ENCODE assay signal across 25 cellular contexts in the genomic region with DNA sequence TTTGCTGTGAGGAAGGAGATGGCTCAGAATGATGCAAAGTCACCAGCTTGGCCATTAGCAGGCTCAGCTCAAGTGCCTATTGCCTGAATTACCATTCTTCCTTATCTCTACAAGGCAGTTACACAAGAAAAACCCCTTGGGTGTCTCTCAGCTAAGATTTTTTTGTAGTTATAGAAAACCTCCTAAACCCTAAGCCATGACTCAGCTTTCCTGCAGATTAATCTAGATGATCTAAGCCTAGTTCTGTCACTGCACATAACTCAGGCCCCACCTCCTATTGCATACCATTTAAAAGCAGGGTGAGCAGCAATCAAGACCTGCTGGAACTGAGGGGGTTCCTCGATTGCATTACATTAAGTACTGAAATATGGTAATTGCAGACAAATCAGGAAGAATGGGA.
DNase-seq lines count a peak whose midpoint lies in the region; FAIRE-seq and TF ChIP-seq lines count a peak whose summit lies in the region.
"Had no signal": no experiment of that assay in that cellular context is flagged by ENCODE, and none has a peak within 500 bp of the region (broad histone marks: within the 10 kb centered on the region; RNA-seq: fewer than 3 reads in every experiment).

No MANE protein-coding gene starts in this region.

- H3K9me3 ChIP-seq in astrocyte (ENCODE audit: insufficient read depth, low read depth, low read length) = no peaks in the 10 kb centered on the region
- H3K9me3 ChIP-seq in mesenchymal stem cell (ENCODE audit: control insufficient read depth, low read length) = no peaks in the 10 kb centered on the region

- H4K8ac ChIP-seq in mesenchymal stem cell (ENCODE audit: low read length) = no peak overlapping the region

- H3K23ac ChIP-seq in mesenchymal stem cell (ENCODE audit: low read length in 2 of 2) = no peak overlapping the region

- peaks cover 4% of the 10 kb centered on the region for H3K4me1 Mint-ChIP-seq in astrocyte (ENCODE audit: low read depth, unreplicated experiment)
- H3K4me1 Mint-ChIP-seq: activated naive CD8-positive, alpha-beta T cell treated with anti-CD3 and anti-CD28 coated beads for 36 hours; natural killer cell; stimulated activated memory B cell treated with anti-CD40 and anti-IgM and Interleukin-4, amounts not matched to agents 10 μg/mL and 1 μg/mL and 100 μg/mL, for 72 hours had no signal

- H3K9ac ChIP-seq in astrocyte (ENCODE audit: low read length) (no peak overlapping the region), mesenchymal stem cell (ENCODE audit: low read length) (no peak overlapping the region)

- H3K36me3 ChIP-seq in astrocyte (ENCODE audit: insufficient read depth, low read length) (no peaks in the 10 kb centered on the region), mesenchymal stem cell (ENCODE audit: control insufficient read depth in 1 of 2, insufficient read depth in 2 of 2, low read depth in 1 of 2, low read length in 2 of 2) (no peaks in the 10 kb centered on the region)
- H3K36me3 ChIP-seq: heart right ventricle had no signal

- H2BK5ac ChIP-seq in mesenchymal stem cell (ENCODE audit: low read depth, low read length, poor library complexity, severe bottlenecking) = no peak overlapping the region

- H2AFZ ChIP-seq in astrocyte (ENCODE audit: low read depth, low read length) = no peak overlapping the region
- H2AFZ ChIP-seq in mesenchymal stem cell (ENCODE audit: low read depth, low read length) = no peak overlapping the region

- H2BK15ac ChIP-seq in mesenchymal stem cell (ENCODE audit: low read depth, poor library complexity, severe bottlenecking) = no peak overlapping the region

- TF ChIP-seq CTCF in NB4 (IDR thresholded peaks at IDR 0.05; ENCODE audit: low read depth, low read length) (no peak), astrocyte (IDR thresholded peaks at IDR 0.05; ENCODE audit: insufficient read depth, low read depth, low read length) (no peak), lower leg skin (IDR thresholded peaks at IDR 0.05) (no peak)

- no peaks in the 10 kb centered on the region for H3K9me3 Mint-ChIP-seq in astrocyte (ENCODE audit: unreplicated experiment)

- H3K27ac ChIP-seq in astrocyte (ENCODE audit: low read depth, low read length) (no peak overlapping the region), mesenchymal stem cell (ENCODE audit: low read length, poor library complexity, severe bottlenecking) (no peak overlapping the region)
- H3K27ac ChIP-seq: epithelial cell of prostate, foreskin keratinocyte, heart right ventricle, RWPE1 had no signal

- H3K27me3 Mint-ChIP-seq in astrocyte (ENCODE audit: low read depth, unreplicated experiment) = no peaks in the 10 kb centered on the region
- H3K27me3 Mint-ChIP-seq: activated naive CD8-positive, alpha-beta T cell treated with anti-CD3 and anti-CD28 coated beads for 36 hours; stimulated activated memory B cell treated with anti-CD40 and anti-IgM and Interleukin-4, amounts not matched to agents 10 μg/mL and 1 μg/mL and 100 μg/mL, for 72 hours had no signal

- no peaks in the 10 kb centered on the region for H3K79me1 ChIP-seq in mesenchymal stem cell (replicated peaks; ENCODE audit: low read length, poor library complexity, severe bottlenecking)

- no peak overlapping the region for H3K18ac ChIP-seq in mesenchymal stem cell (ENCODE audit: low read depth in 1 of 2, low read length in 2 of 2)

- no peak overlapping the region for H3K14ac ChIP-seq in mesenchymal stem cell (ENCODE audit: low read length in 2 of 2)

- no peaks in the 10 kb centered on the region for H3K36me3 Mint-ChIP-seq in astrocyte (ENCODE audit: low read depth, unreplicated experiment)
- H3K36me3 Mint-ChIP-seq: activated naive CD8-positive, alpha-beta T cell treated with anti-CD3 and anti-CD28 coated beads for 36 hours; natural killer cell; stimulated activated memory B cell treated with anti-CD40 and anti-IgM and Interleukin-4, amounts not matched to agents 10 μg/mL and 1 μg/mL and 100 μg/mL, for 72 hours had no signal

- intact Hi-C loops in lower leg skin (cut with DNase I; ENCODE audit: low total_unique reads) = no loop called here

- no peak overlapping the region for H2BK120ac ChIP-seq in mesenchymal stem cell (ENCODE audit: low read depth, low read length)

- no peak overlapping the region for H3K4me3 Mint-ChIP-seq in astrocyte (ENCODE audit: unreplicated experiment)
- H3K4me3 Mint-ChIP-seq: activated naive CD8-positive, alpha-beta T cell treated with anti-CD3 and anti-CD28 coated beads for 36 hours; natural killer cell; stimulated activated memory B cell treated with anti-CD40 and anti-IgM and Interleukin-4, amounts not matched to agents 10 μg/mL and 1 μg/mL and 100 μg/mL, for 72 hours had no signal

- no peaks in the 10 kb centered on the region for H3K79me2 ChIP-seq in astrocyte (ENCODE audit: insufficient read depth, low read length)

- H3K27me3 ChIP-seq in astrocyte (ENCODE audit: insufficient read depth, low read length) (no peaks in the 10 kb centered on the region), mesenchymal stem cell (ENCODE audit: control insufficient read depth in 1 of 2, insufficient read depth in 1 of 2, low read length in 2 of 2) (no peaks in the 10 kb centered on the region)
- H3K27me3 ChIP-seq: foreskin keratinocyte, heart right ventricle had no signal

- H3K4me1 ChIP-seq in astrocyte (ENCODE audit: insufficient read depth, low read length) = no peaks in the 10 kb centered on the region
- H3K4me1 ChIP-seq in mesenchymal stem cell (ENCODE audit: control insufficient read depth, insufficient read depth, low read depth, low read length) = no peaks in the 10 kb centered on the region
- H3K4me1 ChIP-seq: foreskin keratinocyte, heart right ventricle had no signal

- H2AK5ac ChIP-seq in mesenchymal stem cell (ENCODE audit: low read length, severe bottlenecking) = no peak overlapping the region

- WGBS in mesenchymal stem cell = 88% methylated on average over 1 of the region's 1 CpG
- 46 to 47% methylated on average over 1 of the region's 1 CpG for WGBS in lower leg skin, 2 donors

- DNase-seq in CMK (ENCODE audit: low read depth) = peak; percentile 78
- peak; percentile 75 for DNase-seq in NB4 (ENCODE audit: low read depth)
- DNase-seq in astrocyte (ENCODE audit: low read depth) = peak; percentile 10
- DNase-seq in mesenchymal stem cell = peak; percentile 19
- no peak for DNase-seq in NCI-H2081 (lab: John Stamatoyannopoulos, UW)
- DNase-seq in lower leg skin (ENCODE audit: low spot score in 2 of 2) = no peak
- no peak for DNase-seq in activated CD4-positive, CD25-positive, alpha-beta regulatory T cell (lab: John Stamatoyannopoulos, UW)
- DNase-seq: activated CD4-positive, alpha-beta T cell treated with anti-CD3 and anti-CD28 coated beads, Interleukin-2, amount 50 U/mL, for 48 hours; activated naive CD8-positive, alpha-beta T cell treated with anti-CD3 and anti-CD28 coated beads for 36 hours; C1 segment of cervical spinal cord; cerebellar nuclear complex; foreskin keratinocyte; HCEC 1CT; heart right ventricle; IMR-90; midbrain; natural killer cell; NCI-H1436; NCI-H2171; NCI-H524; stimulated activated CD4-positive, alpha-beta T cell treated with anti-CD3 and anti-CD28 coated beads, Interleukin-2, amount 100 ng/mL, for 48 hours; SW 1271 had no signal

- FAIRE-seq in astrocyte (lab: Jason Lieb, UNC) = no peak

- no peak overlapping the region for H3K4me2 ChIP-seq in astrocyte (ENCODE audit: low read length)
- no peak overlapping the region for H3K4me2 ChIP-seq in mesenchymal stem cell (ENCODE audit: low read length, poor library complexity, severe bottlenecking)

- H4K20me1 ChIP-seq in astrocyte (ENCODE audit: insufficient read depth, low read length) = no peaks in the 10 kb centered on the region

- no peak overlapping the region for H3K27ac Mint-ChIP-seq in astrocyte (ENCODE audit: unreplicated experiment)
- H3K27ac Mint-ChIP-seq: activated naive CD8-positive, alpha-beta T cell treated with anti-CD3 and anti-CD28 coated beads for 36 hours; natural killer cell; stimulated activated memory B cell treated with anti-CD40 and anti-IgM and Interleukin-4, amounts not matched to agents 10 μg/mL and 1 μg/mL and 100 μg/mL, for 72 hours had no signal

- H3K4me3 ChIP-seq in NB4 (ENCODE audit: low read depth, low read length) = no peak overlapping the region
- no peak overlapping the region for H3K4me3 ChIP-seq in astrocyte (ENCODE audit: insufficient read depth, low read depth, low read length)
- H3K4me3 ChIP-seq in mesenchymal stem cell (ENCODE audit: insufficient read depth in 1 of 2, low read depth in 1 of 2, low read length in 2 of 2) = no peak overlapping the region
- H3K4me3 ChIP-seq in lower leg skin (ENCODE audit: low read depth, poor library complexity, severe bottlenecking) = no peak overlapping the region
- H3K4me3 ChIP-seq: heart right ventricle had no signal

- no peak for TF ChIP-seq POLR2A in NB4 (IDR thresholded peaks at IDR 0.05; ENCODE audit: extremely low read depth, insufficient read length)
- no peak for TF ChIP-seq POLR2A in lower leg skin (IDR thresholded peaks at IDR 0.05)

- no peak overlapping the region for H2BK12ac ChIP-seq in mesenchymal stem cell (ENCODE audit: low read length in 2 of 2)

- no peak overlapping the region for H3K4ac ChIP-seq in mesenchymal stem cell (ENCODE audit: low read depth in 1 of 2, low read length in 2 of 2)

- H4K91ac ChIP-seq in mesenchymal stem cell (ENCODE audit: low read length) = no peak overlapping the region

Comparison
In these comparisons a context has a peak if more than half of its experiments do, and no peak if none do; other contexts are left out.
1. DNase-seq: peak in CMK (single experiment), NB4 (single experiment), astrocyte (single experiment) and mesenchymal stem cell (single experiment); none in NCI-H2081 (0 of 2), lower leg skin (0 of 2) and activated CD4-positive, CD25-positive, alpha-beta regulatory T cell (0 of 4).